Comparison of ENCODE assay signal across 25 cellular contexts in the genomic region with DNA sequence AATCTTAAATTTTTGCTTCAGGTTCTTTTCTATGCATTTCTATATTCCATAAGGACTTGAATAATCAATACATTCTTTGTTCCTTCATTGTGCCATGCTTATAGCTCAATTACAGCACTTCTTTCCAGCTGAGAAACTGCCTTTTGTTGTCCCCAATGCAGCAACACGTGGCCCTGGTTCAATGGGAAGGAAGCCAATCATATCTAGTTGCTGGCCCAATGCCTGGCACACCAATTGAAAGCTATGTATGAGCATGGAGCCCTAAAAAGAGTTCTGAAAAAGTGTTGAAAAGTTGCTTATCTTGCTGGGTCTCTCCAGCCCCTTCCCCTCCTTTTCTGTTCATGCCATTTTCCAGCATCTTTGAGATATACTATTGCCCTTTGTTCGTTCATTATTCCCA.
DNase-seq lines count a peak whose midpoint lies in the region; ATAC-seq and TF ChIP-seq lines count a peak whose summit lies in the region.
"Had no signal": no experiment of that assay in that cellular context is flagged by ENCODE, and none has a peak within 500 bp of the region (broad histone marks: within the 10 kb centered on the region; RNA-seq: fewer than 3 reads in every experiment).

No MANE protein-coding gene starts in this region.

- H3K4me1 Mint-ChIP-seq in CD14-positive monocyte (no peaks in the 10 kb centered on the region), WTC11 (no peaks in the 10 kb centered on the region)
- no peaks in the 10 kb centered on the region for H3K4me1 Mint-ChIP-seq in activated CD4-positive, alpha-beta T cell treated with anti-CD3 and anti-CD28 coated beads, Interleukin-2, amount 10 ng/mL, durations not matched to agents 7 days and 5 days
- H3K4me1 Mint-ChIP-seq: activated naive CD8-positive, alpha-beta T cell treated with anti-CD3 and anti-CD28 coated beads for 36 hours; CD4-positive, alpha-beta memory T cell; memory B cell; stimulated activated naive B cell treated with anti-CD40 and anti-IgM and Interleukin-4, amounts not matched to agents 10 μg/mL and 1 μg/mL and 100 μg/mL, for 72 hours had no signal

- H3K27ac Mint-ChIP-seq in CD14-positive monocyte (no peak overlapping the region), WTC11 (no peak overlapping the region)
- H3K27ac Mint-ChIP-seq in activated CD4-positive, alpha-beta T cell treated with anti-CD3 and anti-CD28 coated beads, Interleukin-2, amount 10 ng/mL, durations not matched to agents 7 days and 5 days = no peak overlapping the region
- H3K27ac Mint-ChIP-seq: activated naive CD8-positive, alpha-beta T cell treated with anti-CD3 and anti-CD28 coated beads for 36 hours; CD4-positive, alpha-beta memory T cell; memory B cell; stimulated activated naive B cell treated with anti-CD40 and anti-IgM and Interleukin-4, amounts not matched to agents 10 μg/mL and 1 μg/mL and 100 μg/mL, for 72 hours had no signal

- ATAC-seq in WTC11 = no peak
- ATAC-seq in GM18907 (IDR thresholded peaks at IDR 0.05; ENCODE audit: unreplicated experiment) = no peak
- ATAC-seq: stimulated activated naive B cell treated with anti-CD40 and anti-IgM and Interleukin-4, amounts not matched to agents 10 μg/mL and 1 μg/mL and 100 μg/mL, for 72 hours had no signal

- H3K27ac ChIP-seq in caudate nucleus (ENCODE audit: low read depth, low read length) = peak overlapping the region; percentile 15
- H3K27ac ChIP-seq: neutrophil, tibial artery, VCaP had no signal

- DNase-seq in Ammon's horn (ENCODE audit: low spot score) (peak; percentile 77), NCI-H1092 (lab: John Stamatoyannopoulos, UW) (peak; percentile 27), caudate nucleus (lab: John Stamatoyannopoulos, UW) (peak in 20 of 61 donors; percentile 2 to 50 (median 18)), middle frontal gyrus (ENCODE audit: extremely low spot score, low spot score) (peak; percentile 10), CD14-positive monocyte (ENCODE audit: low spot score) (no peak), WTC11 (ENCODE audit: low spot score) (no peak)
- DNase-seq in activated CD4-positive, alpha-beta T cell treated with anti-CD3 and anti-CD28 coated beads, Interleukin-2, amount 10 ng/mL, durations not matched to agents 7 days and 5 days = no peak
- DNase-seq: activated CD4-positive, alpha-beta T cell treated with anti-CD3 and anti-CD28 coated beads, Interleukin-2, amount 50 U/mL, for 4 hours; activated CD8-positive, alpha-beta memory T cell treated with anti-CD3 and anti-CD28 coated beads, Interleukin-2, amount 50 U/mL, for 4 hours; activated naive CD8-positive, alpha-beta T cell treated with anti-CD3 and anti-CD28 coated beads for 36 hours; CD4-positive, alpha-beta memory T cell; DMS153; KBM-7; MG63; NCI-H1436 treated with DMSO at 0.1 percent for 48 hours; NCI-H2171 treated with DMSO at 0.1 percent for 48 hours; NCI-H82; OCI-M1; stimulated activated CD4-positive, alpha-beta T cell treated with anti-CD3 and anti-CD28 coated beads, Interleukin-4, amount 100 ng/mL, for 24 hours; stimulated activated naive B cell treated with anti-CD40 and anti-IgM and Interleukin-4, amounts not matched to agents 10 μg/mL and 1 μg/mL and 100 μg/mL, for 72 hours; tibial artery had no signal

- H3K9me3 Mint-ChIP-seq in CD14-positive monocyte = peaks cover 0 to 7% (median 3%) of the 10 kb centered on the region in 7 donors
- H3K9me3 Mint-ChIP-seq in activated CD4-positive, alpha-beta T cell treated with anti-CD3 and anti-CD28 coated beads, Interleukin-2, amount 10 ng/mL, durations not matched to agents 7 days and 5 days = peaks cover 4% of the 10 kb centered on the region
- peaks cover 23% of the 10 kb centered on the region for H3K9me3 Mint-ChIP-seq in WTC11

- POLR2A ChIA-PET in activated CD4-positive, alpha-beta T cell treated with anti-CD3 and anti-CD28 coated beads, Interleukin-2, amount 10 ng/mL, durations not matched to agents 7 days and 5 days (lab: Charles Lee) = no interaction called here
- POLR2A ChIA-PET in WTC11 (lab: Charles Lee) = no interaction called here

- CTCF ChIA-PET in activated CD4-positive, alpha-beta T cell treated with anti-CD3 and anti-CD28 coated beads, Interleukin-2, amount 10 ng/mL, durations not matched to agents 7 days and 5 days (lab: Charles Lee) = no interaction called here
- CTCF ChIA-PET in WTC11 (lab: Charles Lee) = no interaction called here

- H3K36me3 Mint-ChIP-seq in CD14-positive monocyte (no peaks in the 10 kb centered on the region), WTC11 (no peaks in the 10 kb centered on the region)
- no peaks in the 10 kb centered on the region for H3K36me3 Mint-ChIP-seq in activated CD4-positive, alpha-beta T cell treated with anti-CD3 and anti-CD28 coated beads, Interleukin-2, amount 10 ng/mL, durations not matched to agents 7 days and 5 days (ENCODE audit: low read depth)
- H3K36me3 Mint-ChIP-seq: activated naive CD8-positive, alpha-beta T cell treated with anti-CD3 and anti-CD28 coated beads for 36 hours; CD4-positive, alpha-beta memory T cell; memory B cell; stimulated activated naive B cell treated with anti-CD40 and anti-IgM and Interleukin-4, amounts not matched to agents 10 μg/mL and 1 μg/mL and 100 μg/mL, for 72 hours had no signal

- intact Hi-C loops in CD14-positive monocyte (cut with micrococcal nuclease) = no loop called here

- no peaks in the 10 kb centered on the region for H3K27me3 Mint-ChIP-seq in CD14-positive monocyte (ENCODE audit: low read depth in 3 of 3)
- H3K27me3 Mint-ChIP-seq in activated CD4-positive, alpha-beta T cell treated with anti-CD3 and anti-CD28 coated beads, Interleukin-2, amount 10 ng/mL, durations not matched to agents 7 days and 5 days = no peaks in the 10 kb centered on the region
- H3K27me3 Mint-ChIP-seq in WTC11 (ENCODE audit: low read depth) = no peaks in the 10 kb centered on the region
- H3K27me3 Mint-ChIP-seq: activated naive CD8-positive, alpha-beta T cell treated with anti-CD3 and anti-CD28 coated beads for 36 hours; CD4-positive, alpha-beta memory T cell; memory B cell; stimulated activated naive B cell treated with anti-CD40 and anti-IgM and Interleukin-4, amounts not matched to agents 10 μg/mL and 1 μg/mL and 100 μg/mL, for 72 hours had no signal

- TF ChIP-seq CTCF in CD14-positive monocyte (IDR thresholded peaks at IDR 0.05) (no peak), WTC11 (IDR thresholded peaks at IDR 0.05) (no peak)

- no peak overlapping the region for H3K4me3 Mint-ChIP-seq in CD14-positive monocyte
- no peak overlapping the region for H3K4me3 Mint-ChIP-seq in activated CD4-positive, alpha-beta T cell treated with anti-CD3 and anti-CD28 coated beads, Interleukin-2, amount 10 ng/mL, durations not matched to agents 7 days and 5 days
- H3K4me3 Mint-ChIP-seq in WTC11 = no peak overlapping the region
- H3K4me3 Mint-ChIP-seq: activated naive CD8-positive, alpha-beta T cell treated with anti-CD3 and anti-CD28 coated beads for 36 hours; CD4-positive, alpha-beta memory T cell; memory B cell; stimulated activated naive B cell treated with anti-CD40 and anti-IgM and Interleukin-4, amounts not matched to agents 10 μg/mL and 1 μg/mL and 100 μg/mL, for 72 hours had no signal

TF ChIP-seq in WTC11, 78 proteins besides CTCF, POLR2A, EP300 and RAD21:
- TF ChIP-seq CREB1 (CRISPR knock-in tag; IDR thresholded peaks at IDR 0.05) = no peak
- TF ChIP-seq, protein P1, sequence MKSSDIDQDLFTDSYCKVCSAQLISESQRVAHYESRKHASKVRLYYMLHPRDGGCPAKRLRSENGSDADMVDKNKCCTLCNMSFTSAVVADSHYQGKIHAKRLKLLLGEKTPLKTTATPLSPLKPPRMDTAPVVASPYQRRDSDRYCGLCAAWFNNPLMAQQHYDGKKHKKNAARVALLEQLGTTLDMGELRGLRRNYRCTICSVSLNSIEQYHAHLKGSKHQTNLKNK (CRISPR knock-in tag; IDR thresholded peaks at IDR 0.05) = no peak
- TF ChIP-seq, protein P2, sequence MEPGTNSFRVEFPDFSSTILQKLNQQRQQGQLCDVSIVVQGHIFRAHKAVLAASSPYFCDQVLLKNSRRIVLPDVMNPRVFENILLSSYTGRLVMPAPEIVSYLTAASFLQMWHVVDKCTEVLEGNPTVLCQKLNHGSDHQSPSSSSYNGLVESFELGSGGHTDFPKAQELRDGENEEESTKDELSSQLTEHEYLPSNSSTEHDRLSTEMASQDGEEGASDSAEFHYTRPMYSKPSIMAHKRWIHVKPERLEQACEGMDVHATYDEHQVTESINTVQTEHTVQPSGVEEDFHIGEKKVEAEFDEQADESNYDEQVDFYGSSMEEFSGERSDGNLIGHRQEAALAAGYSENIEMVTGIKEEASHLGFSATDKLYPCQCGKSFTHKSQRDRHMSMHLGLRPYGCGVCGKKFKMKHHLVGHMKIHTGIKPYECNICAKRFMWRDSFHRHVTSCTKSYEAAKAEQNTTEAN (CRISPR knock-in tag; IDR thresholded peaks at IDR 0.05) = no peak
- TF ChIP-seq GABPB1 (CRISPR knock-in tag; IDR thresholded peaks at IDR 0.05) = no peak
- no peak for TF ChIP-seq ETV6 (CRISPR knock-in tag; IDR thresholded peaks at IDR 0.05)

Comparison
In these comparisons a context has a peak if more than half of its experiments do, and no peak if none do; other contexts are left out.
1. DNase-seq: peak in Ammon's horn (single experiment), NCI-H1092 (single experiment) and middle frontal gyrus (single experiment); none in CD14-positive monocyte (single experiment), activated CD4-positive, alpha-beta T cell treated with anti-CD3 and anti-CD28 coated beads, Interleukin-2, amount 10 ng/mL, durations not matched to agents 7 days and 5 days (single experiment) and WTC11 (single experiment).